In the genomic region with DNA sequence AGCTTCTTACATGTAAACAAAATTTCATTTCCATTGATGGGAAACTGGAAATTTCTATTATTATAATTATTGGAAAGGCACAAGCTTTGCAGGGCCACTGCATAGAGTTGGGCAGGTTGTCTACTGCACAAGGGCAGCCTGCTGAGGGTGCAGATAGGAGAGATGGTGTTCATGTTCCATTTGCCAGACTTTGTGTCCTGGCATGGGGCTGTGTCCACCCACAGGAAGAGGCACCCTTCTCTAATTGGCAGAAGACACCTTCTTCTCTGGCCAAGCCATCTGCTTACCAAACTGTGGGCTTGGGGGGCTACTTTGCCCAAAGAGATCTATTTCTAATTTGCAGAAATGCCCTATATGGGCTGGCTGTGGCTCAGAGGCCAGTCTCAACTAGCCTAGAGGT, we compare ENCODE assay signal across 17 cellular contexts.
A peak's percentile ranks its signal among the peaks of the same experiment; 100 is the strongest.
DNase-seq lines count a peak whose midpoint lies in the region; ATAC-seq and TF ChIP-seq lines count a peak whose summit lies in the region.
"Had no signal": no experiment of that assay in that cellular context is flagged by ENCODE, and none has a peak within 500 bp of the region (broad histone marks: within the 10 kb centered on the region; RNA-seq: fewer than 3 reads in every experiment).

No MANE protein-coding gene starts in this region.

- H4K8ac ChIP-seq in IMR-90 (ENCODE audit: low read depth in 2 of 2, low read length in 2 of 2) (no peak overlapping the region), mesenchymal stem cell (ENCODE audit: low read length) (no peak overlapping the region)

- H3K27ac ChIP-seq in IMR-90 (ENCODE audit: insufficient read depth, low read length) (no peak overlapping the region), mesenchymal stem cell (ENCODE audit: low read length, poor library complexity, severe bottlenecking) (no peak overlapping the region)
- H3K27ac ChIP-seq: BLaER1 had no signal

- H3K4me2 ChIP-seq in IMR-90 (ENCODE audit: low read depth, low read length) (no peak overlapping the region), mesenchymal stem cell (ENCODE audit: low read length, poor library complexity, severe bottlenecking) (no peak overlapping the region)
- H3K4me2 ChIP-seq: BLaER1 had no signal

- H3K36me3 ChIP-seq in IMR-90 (ENCODE audit: control insufficient read depth, insufficient read depth, low read length) (no peaks in the 10 kb centered on the region), mesenchymal stem cell (ENCODE audit: control insufficient read depth in 1 of 2, insufficient read depth in 2 of 2, low read depth in 1 of 2, low read length in 2 of 2) (no peaks in the 10 kb centered on the region)
- H3K36me3 ChIP-seq: BE2C, BLaER1 had no signal

- POLR2A ChIA-PET in IMR-90 (lab: Charles Lee; ENCODE audit: unreplicated experiment), result no interaction called here

- no TSS peak for BruUV-seq in IMR-90 (replicated peaks; lab: Mats Ljungman, UMichigan)

- H3K18ac ChIP-seq in IMR-90 (ENCODE audit: low read depth, low read length) (no peak overlapping the region), mesenchymal stem cell (ENCODE audit: low read depth in 1 of 2, low read length in 2 of 2) (no peak overlapping the region)

- DNase-seq in IMR-90, result no peak
- DNase-seq in cerebellum (ENCODE audit: low spot score), result peak; percentile 55
- no peak for DNase-seq in mesenchymal stem cell
- no peak for DNase-seq in NCI-H82 (lab: John Stamatoyannopoulos, UW)
- no peak for DNase-seq in iPS-NIHi11 (ENCODE audit: low spot score)
- DNase-seq in DMS 273 (lab: John Stamatoyannopoulos, UW; ENCODE audit: unreplicated experiment), result no peak
- DNase-seq: 8988T; ACHN; BE2C; CD4-positive, alpha-beta memory T cell; CD4-positive, CD25-positive, alpha-beta regulatory T cell; CD8-positive, alpha-beta memory T cell; COR-L47; DMS79 treated with DMSO at 0.1 percent for 48 hours; GDM1 had no signal

- H2AFZ ChIP-seq in IMR-90 (replicated peaks; ENCODE audit: low read length, poor library complexity) (no peak overlapping the region), mesenchymal stem cell (ENCODE audit: low read depth, low read length) (no peak overlapping the region)

- no peak overlapping the region for H3K56ac ChIP-seq in IMR-90 (ENCODE audit: extremely low read depth, insufficient read depth, low read length)

- H3K14ac ChIP-seq in IMR-90 (replicated peaks; ENCODE audit: low read depth, low read length) (no peak overlapping the region), mesenchymal stem cell (ENCODE audit: low read length in 2 of 2) (no peak overlapping the region)

- H2AK9ac ChIP-seq in IMR-90 (replicated peaks; ENCODE audit: low read depth, low read length, poor library complexity), result peak overlapping the region; percentile 47

- H2BK15ac ChIP-seq in IMR-90 (ENCODE audit: low read depth, low read length), result no peak overlapping the region
- peak overlapping the region; percentile 60 for H2BK15ac ChIP-seq in mesenchymal stem cell (ENCODE audit: low read depth, poor library complexity, severe bottlenecking)

- intact Hi-C loops in IMR-90 (cut with micrococcal nuclease), result loop anchor here (2.0 kb wide), 1 partner anchor 17 kb away; no protein-coding TSS in a partner anchor

- H3K23ac ChIP-seq in IMR-90 (ENCODE audit: low read depth, low read length) (no peak overlapping the region), mesenchymal stem cell (ENCODE audit: low read length in 2 of 2) (no peak overlapping the region)

- no peaks in the 10 kb centered on the region for H4K20me1 ChIP-seq in IMR-90 (ENCODE audit: insufficient read depth, low read length)
- H4K20me1 ChIP-seq: BLaER1 had no signal

- no peak overlapping the region for H2AK5ac ChIP-seq in IMR-90 (ENCODE audit: low read depth, low read length)
- no peak overlapping the region for H2AK5ac ChIP-seq in mesenchymal stem cell (ENCODE audit: low read length, severe bottlenecking)

- no peaks in the 10 kb centered on the region for H3K9me1 ChIP-seq in IMR-90 (ENCODE audit: insufficient read depth, low read length)

- H3K4me1 ChIP-seq in IMR-90 (ENCODE audit: control insufficient read depth, insufficient read depth, low read length), result no peaks in the 10 kb centered on the region
- peaks cover 7% of the 10 kb centered on the region for H3K4me1 ChIP-seq in mesenchymal stem cell (ENCODE audit: control insufficient read depth, insufficient read depth, low read depth, low read length)
- H3K4me1 ChIP-seq: BE2C, BLaER1 had no signal

- H4K5ac ChIP-seq in IMR-90 (ENCODE audit: low read depth, low read length), result no peak overlapping the region

- peaks cover 27% of the 10 kb centered on the region for H3K27me3 ChIP-seq in IMR-90 (ENCODE audit: control insufficient read depth, insufficient read depth, low read length)
- H3K27me3 ChIP-seq in mesenchymal stem cell (ENCODE audit: control insufficient read depth in 1 of 2, insufficient read depth in 1 of 2, low read length in 2 of 2), result peaks cover 0 to 13% of the 10 kb centered on the region in 2 experiments
- H3K27me3 ChIP-seq: BE2C, BLaER1 had no signal

- H3K9ac ChIP-seq in IMR-90 (ENCODE audit: low read depth, low read length) (no peak overlapping the region), mesenchymal stem cell (ENCODE audit: low read length) (no peak overlapping the region)
- H3K9ac ChIP-seq: BLaER1 had no signal

- H3K79me1 ChIP-seq in IMR-90 (ENCODE audit: low read depth in 1 of 2, low read length in 2 of 2) (no peaks in the 10 kb centered on the region), mesenchymal stem cell (replicated peaks; ENCODE audit: low read length, poor library complexity, severe bottlenecking) (no peaks in the 10 kb centered on the region)

- CTCF ChIA-PET in IMR-90 (lab: Yijun Ruan, JAX), result interaction anchor here (0.6 kb wide), 2 partner anchors 101 to 1266 kb away, joined by 3 read pairs; no protein-coding TSS in a partner anchor

- TF ChIP-seq RAD21 in IMR-90 (IDR thresholded peaks at IDR 0.05; ENCODE audit: low read length), result no peak

- H2BK120ac ChIP-seq in IMR-90 (ENCODE audit: low read depth, low read length), result no peak overlapping the region
- no peak overlapping the region for H2BK120ac ChIP-seq in mesenchymal stem cell (ENCODE audit: low read depth, low read length)

- H2BK20ac ChIP-seq in IMR-90 (ENCODE audit: low read depth, low read length), result no peak overlapping the region

- TF ChIP-seq POLR2A in IMR-90 (IDR thresholded peaks at IDR 0.05; ENCODE audit: low read depth, low read length), result no peak

- ATAC-seq in IMR-90 (ENCODE audit: low read depth), result no peak
- ATAC-seq: GM12878 had no signal

- H3K4ac ChIP-seq in IMR-90 (ENCODE audit: low read depth, low read length) (no peak overlapping the region), mesenchymal stem cell (ENCODE audit: low read depth in 1 of 2, low read length in 2 of 2) (no peak overlapping the region)

- H2BK12ac ChIP-seq in mesenchymal stem cell (ENCODE audit: low read length in 2 of 2), result no peak overlapping the region

- H3K4me3 ChIP-seq in IMR-90 (ENCODE audit: insufficient read depth, low read depth, low read length), result no peak overlapping the region
- no peak overlapping the region for H3K4me3 ChIP-seq in mesenchymal stem cell (ENCODE audit: insufficient read depth in 1 of 2, low read depth in 1 of 2, low read length in 2 of 2)
- H3K4me3 ChIP-seq: BLaER1, GM12878 had no signal

- no peaks in the 10 kb centered on the region for H3K9me3 ChIP-seq in IMR-90 (ENCODE audit: control insufficient read depth, insufficient read depth, low read length)
- H3K9me3 ChIP-seq in mesenchymal stem cell (ENCODE audit: control insufficient read depth, low read length), result no peaks in the 10 kb centered on the region
- H3K9me3 ChIP-seq: BE2C, BLaER1 had no signal

- no peak for TF ChIP-seq CTCF in IMR-90 (conservative IDR thresholded peaks at IDR 0.05; ENCODE audit: low read depth, low read length)

- H2BK5ac ChIP-seq in IMR-90 (ENCODE audit: low read depth, low read length, poor library complexity, severe bottlenecking) (no peak overlapping the region), mesenchymal stem cell (ENCODE audit: low read depth, low read length, poor library complexity, severe bottlenecking) (no peak overlapping the region)

- H4K91ac ChIP-seq in IMR-90 (ENCODE audit: insufficient read depth, low read depth, low read length) (no peak overlapping the region), mesenchymal stem cell (ENCODE audit: low read length) (no peak overlapping the region)

- in situ Hi-C loops in IMR-90 (cut with MboI; ENCODE audit: low sequenced_read_pairs), result loop anchor here (25.0 kb wide), 1 partner anchor 508 kb away; no protein-coding TSS in a partner anchor

- dilution Hi-C loops in IMR-90 (cut with HindIII; ENCODE audit: low sequenced_read_pairs, unreplicated experiment), result no loop called here

TF ChIP-seq in IMR-90, 13 proteins besides CTCF, POLR2A, EP300 and RAD21:
- no peak for TF ChIP-seq FOS (IDR thresholded peaks at IDR 0.05; ENCODE audit: low read depth, low read length)
- TF ChIP-seq MAZ (IDR thresholded peaks at IDR 0.05; ENCODE audit: borderline replicate concordance, low read depth, low read length), result no peak
- no peak for TF ChIP-seq SMC3 (IDR thresholded peaks at IDR 0.05; ENCODE audit: low read depth, low read length)
- TF ChIP-seq, protein P1, sequence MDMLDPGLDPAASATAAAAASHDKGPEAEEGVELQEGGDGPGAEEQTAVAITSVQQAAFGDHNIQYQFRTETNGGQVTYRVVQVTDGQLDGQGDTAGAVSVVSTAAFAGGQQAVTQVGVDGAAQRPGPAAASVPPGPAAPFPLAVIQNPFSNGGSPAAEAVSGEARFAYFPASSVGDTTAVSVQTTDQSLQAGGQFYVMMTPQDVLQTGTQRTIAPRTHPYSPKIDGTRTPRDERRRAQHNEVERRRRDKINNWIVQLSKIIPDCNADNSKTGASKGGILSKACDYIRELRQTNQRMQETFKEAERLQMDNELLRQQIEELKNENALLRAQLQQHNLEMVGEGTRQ (IDR thresholded peaks at IDR 0.05; ENCODE audit: low read depth, low read length), result no peak
- TF ChIP-seq, protein P2, sequence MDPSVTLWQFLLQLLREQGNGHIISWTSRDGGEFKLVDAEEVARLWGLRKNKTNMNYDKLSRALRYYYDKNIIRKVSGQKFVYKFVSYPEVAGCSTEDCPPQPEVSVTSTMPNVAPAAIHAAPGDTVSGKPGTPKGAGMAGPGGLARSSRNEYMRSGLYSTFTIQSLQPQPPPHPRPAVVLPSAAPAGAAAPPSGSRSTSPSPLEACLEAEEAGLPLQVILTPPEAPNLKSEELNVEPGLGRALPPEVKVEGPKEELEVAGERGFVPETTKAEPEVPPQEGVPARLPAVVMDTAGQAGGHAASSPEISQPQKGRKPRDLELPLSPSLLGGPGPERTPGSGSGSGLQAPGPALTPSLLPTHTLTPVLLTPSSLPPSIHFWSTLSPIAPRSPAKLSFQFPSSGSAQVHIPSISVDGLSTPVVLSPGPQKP (IDR thresholded peaks at IDR 0.05; ENCODE audit: borderline replicate concordance, low read depth, low read length), result no peak
- no peak for TF ChIP-seq RCOR1 (IDR thresholded peaks at IDR 0.05; ENCODE audit: insufficient replicate concordance, low read length)
- TF ChIP-seq CHD1 (IDR thresholded peaks at IDR 0.05; ENCODE audit: low read depth, low read length), result no peak
- no peak for TF ChIP-seq RFX5 (IDR thresholded peaks at IDR 0.05; ENCODE audit: low read depth, low read length)
- no peak for TF ChIP-seq CEBPB (IDR thresholded peaks at IDR 0.05; ENCODE audit: low read depth, low read length)
